In genomic region chr12:2052861-2053674, GRCh38 we compare ENCODE assay signal across 9 cellular contexts. TPM values are rescaled to one million over a fixed set of nuclear protein-coding genes. Genes with fewer than 3 reads are reported as not detected.
DNase-seq lines count a peak whose midpoint lies in the region; ATAC-seq and TF ChIP-seq lines count a peak whose summit lies in the region.
"Had no signal": no experiment of that assay in that cellular context is flagged by ENCODE, and none has a peak within 500 bp of the region (broad histone marks: within the 10 kb centered on the region; RNA-seq: fewer than 3 reads in every experiment).

TSS of gene CACNA1C (plus strand) at chr12:2052987. CDS start at chr12:2053563, 576 bp downstream.

- H3K4me1 ChIP-seq in HEK293 (ENCODE audit: control insufficient read depth, insufficient read depth, low read length), result no peaks in the 10 kb centered on the region; the same call in 1 of the 2 replicates
- no peaks in the 10 kb centered on the region for H3K4me1 ChIP-seq in RWPE2 (ENCODE audit: insufficient read depth, poor library complexity, severe bottlenecking)
- peaks cover 13% of the 10 kb centered on the region for H3K4me1 ChIP-seq in body of pancreas
- H3K4me1 ChIP-seq in iPS DF 6.9 (ENCODE audit: control insufficient read depth, insufficient read depth, low read length), result peaks cover 1% of the 10 kb centered on the region; the same call in 1 of the 2 replicates

- peak; percentile 71 for ATAC-seq in RWPE2 (ENCODE audit: low read depth)
- ATAC-seq in body of pancreas, result peak; percentile 41
- no peak for ATAC-seq in HG02759 (IDR thresholded peaks at IDR 0.05; ENCODE audit: unreplicated experiment)
- no peak for ATAC-seq in GM21526 (IDR thresholded peaks at IDR 0.05; ENCODE audit: low FRiP score, unreplicated experiment)

- 0 to 2% methylated on average over 23 to 70 of the region's 83 CpGs for WGBS in body of pancreas, 2 donors
- WGBS in iPS DF 6.9 (ENCODE audit: insufficient coverage, insufficient read length), result no CpG with 5 or more reads among the region's 83 CpGs

- POLR2A ChIA-PET in AG04450 (lab: Yijun Ruan, JAX) (no interaction called here), HEK293 (lab: Yijun Ruan, JAX) (no interaction called here)

- no peak for TF ChIP-seq POLR2A in body of pancreas (IDR thresholded peaks at IDR 0.05)

- H3K27ac ChIP-seq in AG04450 (ENCODE audit: low read depth, low read length) (peak within 1 kb of the TSS; percentile 57), HEK293 (ENCODE audit: extremely low read depth, low read depth, low read length) (peak within 1 kb of the TSS; percentile 19; the same call in 1 of the 2 replicates), RWPE2 (ENCODE audit: poor library complexity, severe bottlenecking) (no peak within 1 kb of the TSS), body of pancreas (peak within 1 kb of the TSS in 1 of 4 donors; percentile 20), iPS DF 6.9 (ENCODE audit: low read length) (no peak within 1 kb of the TSS)
- H3K27ac ChIP-seq: neutrophil had no signal

- no peaks in the 10 kb centered on the region for H3K36me3 ChIP-seq in HEK293 (ENCODE audit: control insufficient read depth in 2 of 2, insufficient read depth in 1 of 2, low read length in 2 of 2)
- no peaks in the 10 kb centered on the region for H3K36me3 ChIP-seq in RWPE2 (ENCODE audit: low read depth)
- no peaks in the 10 kb centered on the region for H3K36me3 ChIP-seq in body of pancreas (replicated peaks in 1 of 2; ENCODE audit: insufficient read depth in 1 of 2, low read depth in 2 of 2)
- H3K36me3 ChIP-seq in iPS DF 6.9 (ENCODE audit: control insufficient read depth, insufficient read depth, low read length), result no peaks in the 10 kb centered on the region; the same call in 1 of the 2 replicates
- H3K36me3 ChIP-seq: neutrophil had no signal

- CTCF ChIA-PET in AG04450 (lab: Charles Lee), result no interaction called here
- CTCF ChIA-PET in HEK293 (lab: Yijun Ruan, JAX), result no interaction called here

- DNase-seq in AG04450 (ENCODE audit: low read depth, low spot score) (no peak), RWPE2 (ENCODE audit: low spot score) (no peak), body of pancreas (peak in 3 of 4 donors; percentile 32 to 50 (median 33)), iPS DF 6.9 (ENCODE audit: low read depth, low spot score) (no peak), retina (peak; percentile 77)

- peaks cover 4% of the 10 kb centered on the region for H3K27me3 ChIP-seq in AG04450 (ENCODE audit: control insufficient read depth, insufficient read depth, low read length)
- peaks cover 93% of the 10 kb centered on the region for H3K27me3 ChIP-seq in RWPE2 (ENCODE audit: insufficient read depth, poor library complexity, severe bottlenecking)
- H3K27me3 ChIP-seq in body of pancreas, result peaks cover 0 to 13% of the 10 kb centered on the region in 2 donors
- peaks cover 29% of the 10 kb centered on the region for H3K27me3 ChIP-seq in iPS DF 6.9 (ENCODE audit: control insufficient read depth, insufficient read depth, low read length)

- intact Hi-C loops in body of pancreas (cut with DNase I), result no loop called here

- H3K4me3 ChIP-seq in AG04450 (ENCODE audit: low read depth, low read length) (peak within 1 kb of the TSS; percentile 80), HEK293 (ENCODE audit: low read depth, low read length) (peak within 1 kb of the TSS; percentile 42), RWPE2 (ENCODE audit: severe bottlenecking) (peak within 1 kb of the TSS; percentile 22), body of pancreas (no peak within 1 kb of the TSS), iPS DF 6.9 (ENCODE audit: low read length) (peak within 1 kb of the TSS; percentile 45; the same call in 1 of the 2 replicates)

- H3K9me3 ChIP-seq in AG04450 (ENCODE audit: control insufficient read depth, insufficient read depth, low read length), result no peaks in the 10 kb centered on the region
- no peaks in the 10 kb centered on the region for H3K9me3 ChIP-seq in HEK293 (ENCODE audit: control insufficient read depth, insufficient read depth, low read depth, low read length)
- H3K9me3 ChIP-seq in RWPE2 (ENCODE audit: severe bottlenecking), result no peaks in the 10 kb centered on the region
- no peaks in the 10 kb centered on the region for H3K9me3 ChIP-seq in body of pancreas
- no peaks in the 10 kb centered on the region for H3K9me3 ChIP-seq in iPS DF 6.9 (ENCODE audit: control insufficient read depth, insufficient read depth, low read length)
- H3K9me3 ChIP-seq: neutrophil had no signal

- TF ChIP-seq CTCF in AG04450 (IDR thresholded peaks at IDR 0.05; ENCODE audit: low read depth, low read length) (peak; percentile 39), HEK293 (tag by site-specific recombination; IDR thresholded peaks at IDR 0.05) (no peak), RWPE2 (IDR thresholded peaks at IDR 0.05; ENCODE audit: poor library complexity, severe bottlenecking) (peak; percentile 5), body of pancreas (IDR thresholded peaks at IDR 0.05) (peak in 3 of 7 experiments; percentile 14 to 33 (median 21))

TF ChIP-seq in HEK293, 187 proteins besides CTCF, POLR2A, EP300 and RAD21 (continues in another document):
- peak; percentile 88 for TF ChIP-seq ZNF341 (tag by site-specific recombination; IDR thresholded peaks at IDR 0.05; ENCODE audit: low read depth)
- no peak for TF ChIP-seq HOXD13 (CRISPR knock-in tag; IDR thresholded peaks at IDR 0.05; ENCODE audit: borderline replicate concordance)
- TF ChIP-seq ZNF501 (tag by site-specific recombination; IDR thresholded peaks at IDR 0.05), result 0 out of 2 replicates have a peak, but pooled peaks have one; percentile 40
- peak; percentile 25; the same call in 1 of the 2 replicates for TF ChIP-seq ZBTB17 (tag by site-specific recombination; IDR thresholded peaks at IDR 0.05)
- TF ChIP-seq ZNF133 (tag by site-specific recombination; IDR thresholded peaks at IDR 0.05), result no peak
- TF ChIP-seq KLF10 (tag by site-specific recombination; IDR thresholded peaks at IDR 0.05), result 0 out of 2 replicates have a peak, but pooled peaks have one; percentile 22
- TF ChIP-seq ZBTB1 (tag by site-specific recombination; IDR thresholded peaks at IDR 0.05), result no peak
- no peak for TF ChIP-seq MYNN (tag by site-specific recombination; IDR thresholded peaks at IDR 0.05; ENCODE audit: borderline replicate concordance)
- peak; percentile 31; the same call in 1 of the 2 replicates for TF ChIP-seq KLF8 (tag by site-specific recombination; IDR thresholded peaks at IDR 0.05)
- no peak for TF ChIP-seq ZNF16 (tag by site-specific recombination; IDR thresholded peaks at IDR 0.05; ENCODE audit: low read depth)
- TF ChIP-seq ZNF768 (tag by site-specific recombination; IDR thresholded peaks at IDR 0.05), result no peak
- TF ChIP-seq SP3 (tag by site-specific recombination; IDR thresholded peaks at IDR 0.05), result peak; percentile 68
- TF ChIP-seq, protein P1, sequence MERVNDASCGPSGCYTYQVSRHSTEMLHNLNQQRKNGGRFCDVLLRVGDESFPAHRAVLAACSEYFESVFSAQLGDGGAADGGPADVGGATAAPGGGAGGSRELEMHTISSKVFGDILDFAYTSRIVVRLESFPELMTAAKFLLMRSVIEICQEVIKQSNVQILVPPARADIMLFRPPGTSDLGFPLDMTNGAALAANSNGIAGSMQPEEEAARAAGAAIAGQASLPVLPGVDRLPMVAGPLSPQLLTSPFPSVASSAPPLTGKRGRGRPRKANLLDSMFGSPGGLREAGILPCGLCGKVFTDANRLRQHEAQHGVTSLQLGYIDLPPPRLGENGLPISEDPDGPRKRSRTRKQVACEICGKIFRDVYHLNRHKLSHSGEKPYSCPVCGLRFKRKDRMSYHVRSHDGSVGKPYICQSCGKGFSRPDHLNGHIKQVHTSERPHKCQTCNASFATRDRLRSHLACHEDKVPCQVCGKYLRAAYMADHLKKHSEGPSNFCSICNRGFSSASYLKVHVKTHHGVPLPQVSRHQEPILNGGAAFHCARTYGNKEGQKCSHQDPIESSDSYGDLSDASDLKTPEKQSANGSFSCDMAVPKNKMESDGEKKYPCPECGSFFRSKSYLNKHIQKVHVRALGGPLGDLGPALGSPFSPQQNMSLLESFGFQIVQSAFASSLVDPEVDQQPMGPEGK (tag by site-specific recombination; IDR thresholded peaks at IDR 0.05), result 0 out of 2 replicates have a peak, but pooled peaks have one; percentile 37
- no peak for TF ChIP-seq ZNF19 (tag by site-specific recombination; IDR thresholded peaks at IDR 0.05; ENCODE audit: low read depth)
- no peak for TF ChIP-seq ZNF175 (tag by site-specific recombination; IDR thresholded peaks at IDR 0.05)
- TF ChIP-seq ZNF777 (tag by site-specific recombination; IDR thresholded peaks at IDR 0.05; ENCODE audit: borderline replicate concordance), result 0 out of 2 replicates have a peak, but pooled peaks have one; percentile 19
- TF ChIP-seq KLF9 (tag by site-specific recombination; IDR thresholded peaks at IDR 0.05; ENCODE audit: low read depth), result peak; percentile 16; the same call in 1 of the 2 replicates
- TF ChIP-seq ZXDB (tag by site-specific recombination; IDR thresholded peaks at IDR 0.05), result no peak
- TF ChIP-seq IKZF3 (tag by site-specific recombination; IDR thresholded peaks at IDR 0.05), result peak; percentile 6; the same call in 1 of the 2 replicates
- TF ChIP-seq ZNF561 (tag by site-specific recombination; IDR thresholded peaks at IDR 0.05; ENCODE audit: borderline replicate concordance), result peak; percentile 78
- peak; percentile 45; the same call in 1 of the 2 replicates for TF ChIP-seq ZNF600 (tag by site-specific recombination; IDR thresholded peaks at IDR 0.05)
- TF ChIP-seq EGR2 (tag by site-specific recombination; IDR thresholded peaks at IDR 0.05; ENCODE audit: low read depth), result peak; percentile 26; the same call in 1 of the 2 replicates
- TF ChIP-seq ZNF214 (tag by site-specific recombination; IDR thresholded peaks at IDR 0.05; ENCODE audit: borderline replicate concordance), result no peak
- TF ChIP-seq ZNF335 (tag by site-specific recombination; conservative IDR thresholded peaks at IDR 0.05), result peak; percentile 88
- no peak for TF ChIP-seq MEIS1 (CRISPR knock-in tag; IDR thresholded peaks at IDR 0.05; ENCODE audit: borderline replicate concordance)
- TF ChIP-seq TCF7L2 (IDR thresholded peaks at IDR 0.05; ENCODE audit: borderline replicate concordance, low read depth, low read length), result no peak
- peak; percentile 52 for TF ChIP-seq ZFHX2 (tag by site-specific recombination; conservative IDR thresholded peaks at IDR 0.05)
- TF ChIP-seq ZEB2 (tag by site-specific recombination; IDR thresholded peaks at IDR 0.05), result peak; percentile 58
- TF ChIP-seq SP2 (tag by site-specific recombination; IDR thresholded peaks at IDR 0.05), result peak; percentile 44
- TF ChIP-seq ZSCAN30 (tag by site-specific recombination; IDR thresholded peaks at IDR 0.05), result 0 out of 2 replicates have a peak, but pooled peaks have one; percentile 26
- TF ChIP-seq ZBTB20 (tag by site-specific recombination; IDR thresholded peaks at IDR 0.05), result peak; percentile 53; the same call in 1 of the 2 replicates
- TF ChIP-seq ZNF521 (tag by site-specific recombination; IDR thresholded peaks at IDR 0.05), result no peak

RNA-seq across cellular contexts. Expression of gene CACNA1C, which starts in this region (rescaled TPM):
- polyA plus RNA-seq in AG04450 (2011; rRNA removed), result 5.9 and 6.3 TPM in 2 replicates
- polyA minus RNA-seq in AG04450 (2011; rRNA and poly(A)+ RNA removed), result 24.1 and 27.9 TPM in 2 replicates
- total RNA-seq in body of pancreas, result 1 to 10 TPM; 2.3 to 4.4 TPM

Comparison
In these comparisons a context has a peak if more than half of its experiments do, and no peak if none do; other contexts are left out.
1. DNase-seq: peak in body of pancreas (3 of 4) and retina (single experiment); none in AG04450 (single experiment), RWPE2 (single experiment) and iPS DF 6.9 (single experiment).
2. H3K27ac ChIP-seq: peak in AG04450 (single experiment) and HEK293 (single experiment); none in RWPE2 (single experiment) and iPS DF 6.9 (single experiment).
3. H3K4me3 ChIP-seq: peak in AG04450 (single experiment), HEK293 (single experiment), RWPE2 (single experiment) and iPS DF 6.9 (single experiment); none in body of pancreas (0 of 2).
4. ATAC-seq: peak in RWPE2 (single experiment) and body of pancreas (single experiment); none in HG02759 (single experiment) and GM21526 (single experiment).